Comparison of ENCODE assay signal across 34 cellular contexts in the genomic region with DNA sequence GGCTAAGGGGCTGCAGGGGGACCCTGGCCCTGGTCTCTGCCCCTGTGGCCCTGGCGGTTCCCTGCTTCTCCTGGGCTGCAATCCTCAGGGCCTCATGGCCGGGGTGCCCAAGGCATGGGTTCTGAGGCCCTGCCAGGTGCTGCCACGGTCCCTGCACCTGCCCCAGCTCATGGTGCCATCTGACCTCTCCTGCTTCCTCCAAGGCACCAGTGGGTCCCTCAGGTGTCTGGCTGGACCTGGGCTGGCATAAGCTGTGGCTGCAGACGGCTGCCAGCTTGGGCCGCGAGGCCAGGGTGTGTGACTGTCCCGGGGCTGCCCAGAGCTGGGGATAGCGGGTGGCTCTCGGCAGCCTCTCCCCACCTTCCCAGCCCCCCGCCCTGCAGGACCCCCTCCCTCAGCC. TPM values are rescaled to one million over a fixed set of nuclear protein-coding genes. Genes with fewer than 3 reads are reported as not detected.
"Had no signal": no experiment of that assay in that cellular context is flagged by ENCODE, and none has a peak within 500 bp of the region (broad histone marks: within the 10 kb centered on the region; RNA-seq: fewer than 3 reads in every experiment).

No MANE protein-coding gene starts in this region.

- H3K27me3 Mint-ChIP-seq: natural killer cell treated with Interleukin-12 subunit alpha and Interleukin-12 subunit beta and Interleukin-15 and Interleukin-18, amount 100 ng/mL, for 72 hours had no signal

- H3K36me3 ChIP-seq: ovary, spleen, suprapubic skin, tibial nerve, upper lobe of left lung, uterus had no signal

- H3K4me1 ChIP-seq: parathyroid adenoma, psoas muscle, suprapubic skin, testis, tibial nerve, upper lobe of left lung, uterus had no signal

- H3K4me2 ChIP-seq: smooth muscle cell had no signal

- H3K27ac Mint-ChIP-seq: naive thymus-derived CD4-positive, alpha-beta T cell; natural killer cell treated with Interleukin-12 subunit alpha and Interleukin-12 subunit beta and Interleukin-15 and Interleukin-18, amount 100 ng/mL, for 72 hours; nephron progenitor cell; progenitor cell of endocrine pancreas; stimulated activated memory B cell treated with anti-CD40 and anti-IgM and Interleukin-4, amounts not matched to agents 10 μg/mL and 1 μg/mL and 100 μg/mL, for 72 hours; stimulated activated naive CD8-positive, alpha-beta T cell treated with anti-CD3 and anti-CD28 coated beads, Interleukin-15, amount 100 ng/mL, for 72 hours had no signal

- H3K9ac ChIP-seq: parathyroid adenoma had no signal

- H3K4me1 Mint-ChIP-seq: naive thymus-derived CD4-positive, alpha-beta T cell; nephron progenitor cell; neural crest cell; stimulated activated memory B cell treated with anti-CD40 and anti-IgM and Interleukin-4, amounts not matched to agents 10 μg/mL and 1 μg/mL and 100 μg/mL, for 72 hours; stimulated activated naive CD8-positive, alpha-beta T cell treated with anti-CD3 and anti-CD28 coated beads, Interleukin-15, amount 100 ng/mL, for 72 hours had no signal

- H3K36me3 Mint-ChIP-seq: naive thymus-derived CD4-positive, alpha-beta T cell; natural killer cell treated with Interleukin-12 subunit alpha and Interleukin-12 subunit beta and Interleukin-15 and Interleukin-18, amount 100 ng/mL, for 72 hours; stimulated activated memory B cell treated with anti-CD40 and anti-IgM and Interleukin-4, amounts not matched to agents 10 μg/mL and 1 μg/mL and 100 μg/mL, for 72 hours had no signal

- H3K27me3 ChIP-seq: ovary, testis, upper lobe of left lung, uterus had no signal

- H3K4me3 Mint-ChIP-seq: naive thymus-derived CD4-positive, alpha-beta T cell; natural killer cell treated with Interleukin-12 subunit alpha and Interleukin-12 subunit beta and Interleukin-15 and Interleukin-18, amount 100 ng/mL, for 72 hours; nephron progenitor cell; neural crest cell; stimulated activated memory B cell treated with anti-CD40 and anti-IgM and Interleukin-4, amounts not matched to agents 10 μg/mL and 1 μg/mL and 100 μg/mL, for 72 hours; stimulated activated naive CD8-positive, alpha-beta T cell treated with anti-CD3 and anti-CD28 coated beads, Interleukin-15, amount 100 ng/mL, for 72 hours had no signal

- DNase-seq: naive thymus-derived CD4-positive, alpha-beta T cell; nephron progenitor cell; occipital lobe; ovary; posterior cingulate gyrus; psoas muscle; spleen; stimulated activated CD4-positive, alpha-beta T cell treated with anti-CD3 and anti-CD28 coated beads, Interleukin-12 subunit alpha, Interleukin-12 subunit beta, amount 100 ng/mL, for 4 hours; stimulated activated CD4-positive, alpha-beta T cell treated with anti-CD3 and anti-CD28 coated beads, Interleukin-1b, Interleukin-23, amount 100 ng/mL, for 48 hours; stimulated activated CD4-positive, alpha-beta T cell treated with anti-CD3 and anti-CD28 coated beads, Interleukin-4, amount 100 ng/mL, for 1 hour; stimulated activated CD4-positive, alpha-beta T cell treated with anti-CD3 and anti-CD28 coated beads, Interleukin-4, amount 100 ng/mL, for 4 hours; stimulated activated CD8-positive, alpha-beta memory T cell treated with anti-CD3 and anti-CD28 coated beads, Interleukin-4, amount 100 ng/mL, for 48 hours; stimulated activated naive CD4-positive, alpha-beta T cell; stimulated activated naive CD8-positive, alpha-beta T cell treated with anti-CD3 and anti-CD28 coated beads, Interleukin-15, amount 100 ng/mL, for 72 hours; stimulated activated naive CD8-positive, alpha-beta T cell treated with anti-CD3 and anti-CD28 coated beads, Interleukin-15, Interleukin-2, amounts not matched to agents 100 U/mL and 50 U/mL, for 24 hours; substantia nigra; testis; trophoblast cell; uterus had no signal

- H3K27ac ChIP-seq: ovary, parathyroid adenoma, psoas muscle, skin epidermis, spleen, suprapubic skin, testis, tibial nerve, upper lobe of left lung, uterus had no signal

- H2AFZ ChIP-seq: parathyroid adenoma had no signal

- H3K4me3 ChIP-seq: ovary, psoas muscle, skin epidermis, smooth muscle cell, spleen, suprapubic skin, testis, tibial nerve, upper lobe of left lung, uterus had no signal

- H3K9me3 ChIP-seq: ovary, psoas muscle, spleen, suprapubic skin, testis, tibial nerve, upper lobe of left lung, uterus had no signal

- ATAC-seq: naive thymus-derived CD4-positive, alpha-beta T cell; natural killer cell treated with Interleukin-12 subunit alpha and Interleukin-12 subunit beta and Interleukin-15 and Interleukin-18, amount 100 ng/mL, for 72 hours; psoas muscle; right cardiac atrium; sciatic nerve; stimulated activated memory B cell treated with anti-CD40 and anti-IgM and Interleukin-4, amounts not matched to agents 10 μg/mL and 1 μg/mL and 100 μg/mL, for 72 hours; stimulated activated naive CD8-positive, alpha-beta T cell treated with anti-CD3 and anti-CD28 coated beads, Interleukin-15, amount 100 ng/mL, for 72 hours; stimulated activated naive CD8-positive, alpha-beta T cell treated with anti-CD3 and anti-CD28 coated beads, Interleukin-15, Interleukin-2, amounts not matched to agents 100 U/mL and 50 U/mL, for 24 hours had no signal

- H3K9me3 Mint-ChIP-seq: naive thymus-derived CD4-positive, alpha-beta T cell; natural killer cell treated with Interleukin-12 subunit alpha and Interleukin-12 subunit beta and Interleukin-15 and Interleukin-18, amount 100 ng/mL, for 72 hours; nephron progenitor cell; neural crest cell; stimulated activated memory B cell treated with anti-CD40 and anti-IgM and Interleukin-4, amounts not matched to agents 10 μg/mL and 1 μg/mL and 100 μg/mL, for 72 hours; stimulated activated naive CD8-positive, alpha-beta T cell treated with anti-CD3 and anti-CD28 coated beads, Interleukin-15, amount 100 ng/mL, for 72 hours had no signal

RNA-seq across cellular contexts. Expression of gene INS, which starts 2.0 kb away (rescaled TPM):
- total RNA-seq: naive thymus-derived CD4-positive, alpha-beta T cell; natural killer cell treated with Interleukin-12 subunit alpha and Interleukin-12 subunit beta and Interleukin-15 and Interleukin-18, amount 100 ng/mL, for 72 hours; neural crest cell; occipital lobe; osteoblast; psoas muscle; renal cortical epithelial cell; smooth muscle cell; suprapubic skin; testis; urinary bladder; uterus had no signal
- polyA plus RNA-seq: naive thymus-derived CD4-positive, alpha-beta T cell; ovary; right cardiac atrium; smooth muscle cell had no signal

RNA-seq across cellular contexts. Expression of gene TH, which starts 12.6 kb away (rescaled TPM):
- total RNA-seq: naive thymus-derived CD4-positive, alpha-beta T cell; natural killer cell treated with Interleukin-12 subunit alpha and Interleukin-12 subunit beta and Interleukin-15 and Interleukin-18, amount 100 ng/mL, for 72 hours; occipital lobe; osteoblast; right cardiac atrium; smooth muscle cell; upper lobe of left lung had no signal
- polyA plus RNA-seq: naive thymus-derived CD4-positive, alpha-beta T cell; right cardiac atrium; smooth muscle cell had no signal

RNA-seq across cellular contexts. Expression of gene IGF2, which starts 19.8 kb away (rescaled TPM):
- polyA plus RNA-seq: naive thymus-derived CD4-positive, alpha-beta T cell had no signal
